Comparison of ENCODE assay signal across 14 cellular contexts in the genomic region with DNA sequence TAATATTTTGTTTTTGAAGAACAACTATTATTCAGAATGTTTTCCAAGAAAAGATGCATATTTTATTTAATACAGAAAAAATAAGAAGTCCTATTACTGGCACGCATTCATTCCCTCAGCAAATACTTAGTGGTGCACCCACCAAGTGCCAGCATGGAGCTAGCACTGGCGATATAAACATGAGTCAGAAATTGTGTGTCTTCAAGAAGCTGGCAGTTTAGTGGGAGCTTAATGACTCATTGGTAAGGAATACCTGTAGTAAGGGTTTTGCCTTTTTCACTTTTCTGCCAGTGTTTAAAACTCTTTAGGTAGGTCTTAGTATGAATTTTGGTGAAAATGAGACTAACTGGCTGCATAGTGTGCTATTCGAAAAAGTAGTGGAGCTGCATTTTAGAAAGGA. TPM values are rescaled to one million over a fixed set of nuclear protein-coding genes. Genes with fewer than 3 reads are reported as not detected.
DNase-seq lines count a peak whose midpoint lies in the region; ATAC-seq, FAIRE-seq and TF ChIP-seq lines count a peak whose summit lies in the region.
"Had no signal": no experiment of that assay in that cellular context is flagged by ENCODE, and none has a peak within 500 bp of the region (broad histone marks: within the 10 kb centered on the region; RNA-seq: fewer than 3 reads in every experiment).

No MANE protein-coding gene starts in this region.

- peak overlapping the region; percentile 51 for H3K4me2 ChIP-seq in keratinocyte (ENCODE audit: control insufficient read depth, extremely low read depth, insufficient read depth, low read depth, low read length)
- H3K4me2 ChIP-seq: BLaER1 treated with 17β-estradiol and CSF1 and Interleukin-3, amounts not matched to agents 10 nM and 100 nM had no signal

- H3K4me3 Mint-ChIP-seq in activated T-cell treated with anti-CD3 and anti-CD28 coated beads, Interleukin-2, amount 50 U/mL, for 72 hours = no peak overlapping the region

- no peak overlapping the region for H3K27ac Mint-ChIP-seq in activated T-cell treated with anti-CD3 and anti-CD28 coated beads, Interleukin-2, amount 50 U/mL, for 72 hours

- no peaks in the 10 kb centered on the region for H3K27me3 ChIP-seq in keratinocyte (ENCODE audit: control insufficient read depth, extremely low read depth, insufficient read depth, low read length)
- H3K27me3 ChIP-seq: BLaER1 treated with 17β-estradiol and CSF1 and Interleukin-3, amounts not matched to agents 10 nM and 100 nM had no signal

- H3K9me3 Mint-ChIP-seq in activated T-cell treated with anti-CD3 and anti-CD28 coated beads, Interleukin-2, amount 50 U/mL, for 72 hours = no peaks in the 10 kb centered on the region

- TF ChIP-seq CTCF in AG04449 (IDR thresholded peaks at IDR 0.05; ENCODE audit: insufficient read depth, low read length, missing control alignments) (no peak), keratinocyte (optimal IDR thresholded peaks at IDR 0.05 in 1 of 3, IDR thresholded peaks at IDR 0.05 in 1 of 3, conservative IDR thresholded peaks at IDR 0.05 in 1 of 3; ENCODE audit: extremely low read depth in 1 of 3, insufficient read depth in 2 of 3, low read length in 3 of 3) (no peak)

- no peak overlapping the region for H3K27ac ChIP-seq in keratinocyte (ENCODE audit: control insufficient read depth, insufficient read depth, low read length)
- H3K27ac ChIP-seq: BLaER1 treated with 17β-estradiol and CSF1 and Interleukin-3, amounts not matched to agents 10 nM and 100 nM; SK-N-MC had no signal

- H3K36me3 Mint-ChIP-seq in activated T-cell treated with anti-CD3 and anti-CD28 coated beads, Interleukin-2, amount 50 U/mL, for 72 hours (ENCODE audit: insufficient read depth in 2 of 2) = no peaks in the 10 kb centered on the region

- H3K27me3 Mint-ChIP-seq in activated T-cell treated with anti-CD3 and anti-CD28 coated beads, Interleukin-2, amount 50 U/mL, for 72 hours (ENCODE audit: low read depth) = peaks cover 24% of the 10 kb centered on the region

- no peaks in the 10 kb centered on the region for H3K9me1 ChIP-seq in keratinocyte (ENCODE audit: control insufficient read depth, extremely low read depth, insufficient read depth, low read length)

- no peaks in the 10 kb centered on the region for H3K36me3 ChIP-seq in keratinocyte (ENCODE audit: control insufficient read depth in 2 of 2, extremely low read depth in 1 of 2, insufficient read depth in 2 of 2, low read length in 2 of 2)
- H3K36me3 ChIP-seq: BLaER1 treated with 17β-estradiol and CSF1 and Interleukin-3, amounts not matched to agents 10 nM and 100 nM had no signal

- no peak for TF ChIP-seq POLR2A in erythroblast (IDR thresholded peaks at IDR 0.05; ENCODE audit: low read length)

- H2AFZ ChIP-seq in keratinocyte (ENCODE audit: control insufficient read depth, low read length) = no peak overlapping the region

- POLR2A ChIA-PET in AG04449 (lab: Yijun Ruan, JAX) = no interaction called here

- dilution Hi-C loops in keratinocyte (cut with MboI; ENCODE audit: extremely low pct_ligation_motif_present, low sequenced_read_pairs) = no loop called here

- no peaks in the 10 kb centered on the region for H3K9me3 ChIP-seq in keratinocyte (ENCODE audit: control insufficient read depth, low read depth, low read length)
- H3K9me3 ChIP-seq: BLaER1 treated with 17β-estradiol and CSF1 and Interleukin-3, amounts not matched to agents 10 nM and 100 nM had no signal

- peak; percentile 42 for DNase-seq in AG04449 (ENCODE audit: low read depth, low spot score)
- peak; percentile 82 for DNase-seq in HT1080 (ENCODE audit: low read depth)
- DNase-seq in amniotic stem cell (lab: John Stamatoyannopoulos, UW) = peak; percentile 42
- peak; percentile 36 for DNase-seq in keratinocyte (ENCODE audit: low read depth, low spot score)
- DNase-seq in activated T-cell treated with anti-CD3 and anti-CD28 coated beads, Interleukin-2, amount 50 U/mL, for 72 hours = no peak
- DNase-seq in erythroblast (lab: John Stamatoyannopoulos, UW) = no peak
- DNase-seq in T-helper 1 cell = no peak
- DNase-seq: activated CD4-positive, alpha-beta T cell treated with anti-CD3 and anti-CD28 coated beads for 48 hours; NCI-H2227 treated with DMSO at 0.1 percent for 48 hours; stimulated activated CD4-positive, alpha-beta T cell treated with anti-CD3 and anti-CD28 coated beads, Interleukin-4, amount 100 ng/mL, for 4 hours had no signal

- H3K9ac ChIP-seq in keratinocyte (ENCODE audit: control insufficient read depth, extremely low read depth, insufficient read depth, low read length) = no peak overlapping the region
- H3K9ac ChIP-seq: BLaER1 treated with 17β-estradiol and CSF1 and Interleukin-3, amounts not matched to agents 10 nM and 100 nM had no signal

- H3K4me1 ChIP-seq in keratinocyte (ENCODE audit: control insufficient read depth, extremely low read depth, insufficient read depth, low read length) = peaks cover 17% of the 10 kb centered on the region

- peaks cover 14% of the 10 kb centered on the region for H3K79me2 ChIP-seq in keratinocyte (ENCODE audit: control insufficient read depth, insufficient read depth, low read length)

- peaks cover 21% of the 10 kb centered on the region for H3K4me1 Mint-ChIP-seq in activated T-cell treated with anti-CD3 and anti-CD28 coated beads, Interleukin-2, amount 50 U/mL, for 72 hours (ENCODE audit: low read depth)

- peak; percentile 73 for FAIRE-seq in keratinocyte (lab: Jason Lieb, UNC)
- FAIRE-seq: islet of Langerhans had no signal

- ATAC-seq in activated T-cell treated with anti-CD3 and anti-CD28 coated beads, Interleukin-2, amount 50 U/mL, for 72 hours (replicated peaks in 1 of 2) = no peak
- ATAC-seq in HG02884 (IDR thresholded peaks at IDR 0.05; ENCODE audit: unreplicated experiment) = no peak

- CTCF ChIA-PET in AG04449 (lab: Yijun Ruan, JAX) = interaction anchor here (0.7 kb wide), 1 partner anchor 34 kb away, joined by 3 read pairs; no protein-coding TSS in a partner anchor

- no peak overlapping the region for H3K4me3 ChIP-seq in AG04449 (ENCODE audit: low read depth, low read length)
- no peak overlapping the region for H3K4me3 ChIP-seq in keratinocyte (ENCODE audit: control insufficient read depth in 2 of 3, extremely low read depth in 1 of 3, insufficient read depth in 2 of 3, low read depth in 1 of 3, low read length in 3 of 3)
- H3K4me3 ChIP-seq: BLaER1 treated with 17β-estradiol and CSF1 and Interleukin-3, amounts not matched to agents 10 nM and 100 nM; SK-N-MC had no signal

- H4K20me1 ChIP-seq in keratinocyte (ENCODE audit: control insufficient read depth, extremely low read depth, insufficient read depth, low read length) = no peaks in the 10 kb centered on the region

RNA-seq across cellular contexts. Expression of a gene that starts 6.3 kb away (rescaled TPM):
- total RNA-seq in HT1080 (2014; rRNA removed; shearing (Covaris generic)) = 6.4 and 7.8 TPM in 2 replicates
- polyA plus RNA-seq in HT1080 (2015; cell fraction: cytosol; rRNA removed) = 3.4 and 4.6 TPM in 2 replicates
- 5.4 and 6.0 TPM in 2 replicates for polyA plus RNA-seq in HT1080 (2015; cell fraction: nucleus; rRNA removed)
- 2.1 to 3.2 TPM (median 2.6 TPM) in 3 replicates for polyA plus RNA-seq in keratinocyte
- 3.4 TPM for polyA plus RNA-seq in keratinocyte (2011; ENCODE audit: low read depth)
- polyA plus RNA-seq in keratinocyte (2011; cell fraction: cytosol; rRNA removed) = 1.4 and 2.4 TPM in 2 replicates
- polyA plus RNA-seq in keratinocyte (2011; cell fraction: nucleus; rRNA removed) = 3.3 and 3.6 TPM in 2 replicates
- 2.6 and 2.9 TPM in 2 replicates for polyA plus RNA-seq in keratinocyte (2012; ENCODE audit: low replicate concordance)
- 3.7 to 11.3 TPM (median 7.8 TPM) in 3 replicates for polyA minus RNA-seq in keratinocyte
- 2.5 TPM for polyA minus RNA-seq in keratinocyte (2011; cell fraction: cytosol; rRNA and poly(A)+ RNA removed)
- polyA minus RNA-seq in keratinocyte (2011; cell fraction: nucleus; rRNA and poly(A)+ RNA removed) = 7.3 and 14.6 TPM in 2 replicates
- 1 to 10 TPM; 5.3 to 5.5 TPM for total RNA-seq in activated T-cell treated with anti-CD3 and anti-CD28 coated beads, Interleukin-2, amount 50 U/mL, for 72 hours

Comparison
In these comparisons a context has a peak if more than half of its experiments do, and no peak if none do; other contexts are left out.
1. DNase-seq: peak in AG04449 (single experiment), HT1080 (single experiment), amniotic stem cell (single experiment) and keratinocyte (single experiment); none in activated T-cell treated with anti-CD3 and anti-CD28 coated beads, Interleukin-2, amount 50 U/mL, for 72 hours (0 of 2), erythroblast (0 of 2) and T-helper 1 cell (0 of 5).